2 cellular contexts compared by ENCODE assay signal in the genomic region with DNA sequence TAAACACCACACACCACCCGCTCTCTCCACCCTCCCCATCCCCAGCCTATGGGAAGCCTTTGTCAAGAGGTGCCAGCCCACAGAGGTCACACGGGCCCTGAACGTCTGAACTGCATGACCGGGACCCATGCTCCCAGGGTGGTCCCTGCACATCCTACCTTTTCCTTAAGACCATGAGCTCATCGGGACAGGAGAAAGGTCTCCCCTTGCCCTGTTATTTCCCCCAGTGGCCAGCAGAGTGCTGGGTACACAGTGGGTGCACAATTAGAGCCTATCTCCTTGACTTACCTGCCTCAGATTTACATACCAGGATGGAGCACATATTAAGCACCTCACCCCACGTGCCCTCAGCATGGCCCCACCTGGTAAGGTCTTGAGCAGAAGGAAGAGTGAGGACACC.
TF ChIP-seq lines count a peak whose summit lies in the region.

No MANE protein-coding gene starts in this region.

TF ChIP-seq in HepG2, 621 proteins besides CTCF, POLR2A, EP300 and RAD21:
- TF ChIP-seq ZNF782 (CRISPR knock-in tag; IDR thresholded peaks at IDR 0.05; ENCODE audit: borderline replicate concordance), result no peak
- TF ChIP-seq, protein P1, sequence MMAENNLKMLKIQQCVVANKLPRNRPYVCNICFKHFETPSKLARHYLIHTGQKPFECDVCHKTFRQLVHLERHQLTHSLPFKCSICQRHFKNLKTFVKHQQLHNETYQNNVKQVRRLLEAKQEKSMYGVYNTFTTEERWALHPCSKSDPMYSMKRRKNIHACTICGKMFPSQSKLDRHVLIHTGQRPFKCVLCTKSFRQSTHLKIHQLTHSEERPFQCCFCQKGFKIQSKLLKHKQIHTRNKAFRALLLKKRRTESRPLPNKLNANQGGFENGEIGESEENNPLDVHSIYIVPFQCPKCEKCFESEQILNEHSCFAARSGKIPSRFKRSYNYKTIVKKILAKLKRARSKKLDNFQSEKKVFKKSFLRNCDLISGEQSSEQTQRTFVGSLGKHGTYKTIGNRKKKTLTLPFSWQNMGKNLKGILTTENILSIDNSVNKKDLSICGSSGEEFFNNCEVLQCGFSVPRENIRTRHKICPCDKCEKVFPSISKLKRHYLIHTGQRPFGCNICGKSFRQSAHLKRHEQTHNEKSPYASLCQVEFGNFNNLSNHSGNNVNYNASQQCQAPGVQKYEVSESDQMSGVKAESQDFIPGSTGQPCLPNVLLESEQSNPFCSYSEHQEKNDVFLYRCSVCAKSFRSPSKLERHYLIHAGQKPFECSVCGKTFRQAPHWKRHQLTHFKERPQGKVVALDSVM (CRISPR knock-in tag; IDR thresholded peaks at IDR 0.05), result no peak
- TF ChIP-seq, protein P2, sequence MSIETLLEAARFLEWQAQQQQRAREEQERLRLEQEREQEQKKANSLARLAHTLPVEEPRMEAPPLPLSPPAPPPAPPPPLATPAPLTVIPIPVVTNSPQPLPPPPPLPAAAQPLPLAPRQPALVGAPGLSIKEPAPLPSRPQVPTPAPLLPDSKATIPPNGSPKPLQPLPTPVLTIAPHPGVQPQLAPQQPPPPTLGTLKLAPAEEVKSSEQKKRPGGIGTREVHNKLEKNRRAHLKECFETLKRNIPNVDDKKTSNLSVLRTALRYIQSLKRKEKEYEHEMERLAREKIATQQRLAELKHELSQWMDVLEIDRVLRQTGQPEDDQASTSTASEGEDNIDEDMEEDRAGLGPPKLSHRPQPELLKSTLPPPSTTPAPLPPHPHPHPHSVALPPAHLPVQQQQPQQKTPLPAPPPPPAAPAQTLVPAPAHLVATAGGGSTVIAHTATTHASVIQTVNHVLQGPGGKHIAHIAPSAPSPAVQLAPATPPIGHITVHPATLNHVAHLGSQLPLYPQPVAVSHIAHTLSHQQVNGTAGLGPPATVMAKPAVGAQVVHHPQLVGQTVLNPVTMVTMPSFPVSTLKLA (IDR thresholded peaks at IDR 0.05), result no peak

TF ChIP-seq in K562, 482 proteins besides CTCF, POLR2A, EP300 and RAD21:
- peak; percentile 67; the same call in 1 of the 2 replicates for TF ChIP-seq ZKSCAN8 (CRISPR knock-in tag; IDR thresholded peaks at IDR 0.05)
- TF ChIP-seq, protein P3, sequence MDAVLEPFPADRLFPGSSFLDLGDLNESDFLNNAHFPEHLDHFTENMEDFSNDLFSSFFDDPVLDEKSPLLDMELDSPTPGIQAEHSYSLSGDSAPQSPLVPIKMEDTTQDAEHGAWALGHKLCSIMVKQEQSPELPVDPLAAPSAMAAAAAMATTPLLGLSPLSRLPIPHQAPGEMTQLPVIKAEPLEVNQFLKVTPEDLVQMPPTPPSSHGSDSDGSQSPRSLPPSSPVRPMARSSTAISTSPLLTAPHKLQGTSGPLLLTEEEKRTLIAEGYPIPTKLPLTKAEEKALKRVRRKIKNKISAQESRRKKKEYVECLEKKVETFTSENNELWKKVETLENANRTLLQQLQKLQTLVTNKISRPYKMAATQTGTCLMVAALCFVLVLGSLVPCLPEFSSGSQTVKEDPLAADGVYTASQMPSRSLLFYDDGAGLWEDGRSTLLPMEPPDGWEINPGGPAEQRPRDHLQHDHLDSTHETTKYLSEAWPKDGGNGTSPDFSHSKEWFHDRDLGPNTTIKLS (IDR thresholded peaks at IDR 0.05; ENCODE audit: borderline replicate concordance, low read depth), result no peak
